In the genomic region with DNA sequence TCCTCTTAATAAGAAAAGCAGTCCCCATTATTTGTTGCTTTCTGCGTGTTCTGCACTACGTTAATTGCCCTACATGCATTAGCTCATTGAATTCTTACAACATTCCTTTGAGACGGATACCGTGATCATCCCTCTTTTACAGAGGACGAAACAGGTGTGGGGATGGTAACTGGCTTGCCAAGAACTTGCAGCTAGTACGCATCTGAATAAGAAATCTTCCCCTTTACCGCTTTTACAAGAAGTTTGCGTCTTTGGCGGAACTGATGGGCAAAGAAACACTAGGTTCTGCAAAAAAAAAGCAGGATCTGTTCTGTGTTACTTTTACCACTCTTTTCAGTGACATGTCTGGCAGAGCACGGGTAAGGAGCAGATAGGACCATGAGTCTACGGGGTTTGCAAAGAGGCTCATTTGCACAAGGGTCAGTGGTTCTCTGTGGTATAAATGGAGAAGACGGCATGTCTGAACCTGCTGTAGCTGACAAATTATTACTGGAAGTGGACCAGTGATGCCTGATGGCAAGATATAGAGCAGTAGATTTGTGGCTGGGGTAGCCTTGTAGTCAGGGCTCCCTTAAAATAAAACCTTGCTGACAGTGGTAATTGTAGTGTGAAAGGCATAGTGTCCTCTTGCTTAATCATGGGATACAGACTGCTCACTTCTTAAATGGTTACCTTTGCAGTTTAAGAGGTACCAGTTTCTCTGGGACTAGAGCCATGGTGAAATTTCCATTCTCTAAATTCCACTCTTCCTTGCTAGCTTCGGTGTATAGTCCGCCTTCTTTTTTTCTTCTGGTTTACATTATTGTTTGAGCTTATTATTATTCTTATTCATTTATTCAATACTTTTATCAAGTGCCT, we compare ENCODE assay signal across 8 cellular contexts. TPM values are rescaled to one million over a fixed set of nuclear protein-coding genes. Genes with fewer than 3 reads are reported as not detected.
DNase-seq lines count a peak whose midpoint lies in the region; ATAC-seq and TF ChIP-seq lines count a peak whose summit lies in the region.

No MANE protein-coding gene starts in this region.

- no peak overlapping the region for H3K27ac ChIP-seq in CD8-positive, alpha-beta T cell (ENCODE audit: low read depth, low read length)
- peak overlapping the region; percentile 93 for H3K27ac ChIP-seq in substantia nigra (ENCODE audit: low read depth, low read length, poor library complexity, severe bottlenecking)

- DNase-seq in CD8-positive, alpha-beta T cell: no peak
- DNase-seq in Kasumi-1 (lab: John Stamatoyannopoulos, UW) (peak; percentile 3 to 24), immature natural killer cell (no peak), substantia nigra (lab: John Stamatoyannopoulos, UW) (peak in 7 of 49 donors; percentile 16 to 69 (median 28)), D341Med (ENCODE audit: low spot score) (no peak)
- DNase-seq in activated naive CD8-positive, alpha-beta T cell treated with anti-CD3 and anti-CD28 coated beads for 36 hours: no peak

- H3K4me1 Mint-ChIP-seq in CD8-positive, alpha-beta T cell (ENCODE audit: low read depth): peaks cover 40% of the 10 kb centered on the region
- H3K4me1 Mint-ChIP-seq in activated naive CD8-positive, alpha-beta T cell treated with anti-CD3 and anti-CD28 coated beads for 36 hours: peaks cover 21% of the 10 kb centered on the region
- H3K4me1 Mint-ChIP-seq in immature natural killer cell: peaks cover 42 to 52% of the 10 kb centered on the region in 2 donors

- H3K4me3 Mint-ChIP-seq in CD8-positive, alpha-beta T cell: peak overlapping the region; percentile 98
- peak overlapping the region; percentile 98 for H3K4me3 Mint-ChIP-seq in activated naive CD8-positive, alpha-beta T cell treated with anti-CD3 and anti-CD28 coated beads for 36 hours
- H3K4me3 Mint-ChIP-seq in immature natural killer cell: peak overlapping the region; percentile 93 to 100 (median 96)

- peak overlapping the region; percentile 58 for H3K27ac Mint-ChIP-seq in CD8-positive, alpha-beta T cell
- H3K27ac Mint-ChIP-seq in activated naive CD8-positive, alpha-beta T cell treated with anti-CD3 and anti-CD28 coated beads for 36 hours: peak overlapping the region; percentile 92
- peak overlapping the region; percentile 60 to 94 (median 66) for H3K27ac Mint-ChIP-seq in immature natural killer cell

- no peaks in the 10 kb centered on the region for H3K27me3 ChIP-seq in CD8-positive, alpha-beta T cell (ENCODE audit: insufficient read depth, low read length)

- H3K36me3 ChIP-seq in CD8-positive, alpha-beta T cell (ENCODE audit: insufficient read depth, low read length): no peaks in the 10 kb centered on the region

- POLR2A ChIA-PET in CD8-positive, alpha-beta T cell (lab: Charles Lee): interaction anchor here (3.0 kb wide), 1 partner anchor 31 kb away, joined by 40 read pairs; a partner anchor contains a TSS

- H3K9me3 Mint-ChIP-seq in CD8-positive, alpha-beta T cell: no peaks in the 10 kb centered on the region
- no peaks in the 10 kb centered on the region for H3K9me3 Mint-ChIP-seq in activated naive CD8-positive, alpha-beta T cell treated with anti-CD3 and anti-CD28 coated beads for 36 hours
- H3K9me3 Mint-ChIP-seq in immature natural killer cell: no peaks in the 10 kb centered on the region

- peak overlapping the region; percentile 93 for H3K4me3 ChIP-seq in CD8-positive, alpha-beta T cell (ENCODE audit: low read depth, low read length)

- peaks cover 32% of the 10 kb centered on the region for H3K4me1 ChIP-seq in CD8-positive, alpha-beta T cell (ENCODE audit: insufficient read depth, low read length)

- CTCF ChIA-PET in CD8-positive, alpha-beta T cell (lab: Charles Lee): interaction anchor here (1.0 to 4.1 kb wide), 4 partner anchors 22 to 362 kb away, joined by 3 to 25 read pairs (median 6); a partner anchor contains a TSS

- intact Hi-C loops in CD8-positive, alpha-beta T cell (cut with DNase I, micrococcal nuclease): no loop called here

- no peaks in the 10 kb centered on the region for H3K9me3 ChIP-seq in CD8-positive, alpha-beta T cell (ENCODE audit: low read length)

- H3K27me3 Mint-ChIP-seq in CD8-positive, alpha-beta T cell (ENCODE audit: low read depth): no peaks in the 10 kb centered on the region
- no peaks in the 10 kb centered on the region for H3K27me3 Mint-ChIP-seq in activated naive CD8-positive, alpha-beta T cell treated with anti-CD3 and anti-CD28 coated beads for 36 hours
- H3K27me3 Mint-ChIP-seq in immature natural killer cell (ENCODE audit: low read depth in 3 of 3): peaks cover 0 to 6% (median 5%) of the 10 kb centered on the region in 3 donors

- no peak for TF ChIP-seq CTCF in CD8-positive, alpha-beta T cell (IDR thresholded peaks at IDR 0.05)

- peaks cover 25% of the 10 kb centered on the region for H3K36me3 Mint-ChIP-seq in CD8-positive, alpha-beta T cell
- H3K36me3 Mint-ChIP-seq in activated naive CD8-positive, alpha-beta T cell treated with anti-CD3 and anti-CD28 coated beads for 36 hours: peaks cover 20% of the 10 kb centered on the region
- peaks cover 0 to 11% (median 4%) of the 10 kb centered on the region in 3 donors for H3K36me3 Mint-ChIP-seq in immature natural killer cell

- no peak for ATAC-seq in CD8-positive, alpha-beta T cell
- ATAC-seq in GM21737 (IDR thresholded peaks at IDR 0.05; ENCODE audit: unreplicated experiment) (no peak), GM19455 (IDR thresholded peaks at IDR 0.05; ENCODE audit: unreplicated experiment) (no peak)

RNA-seq across cellular contexts. Expression of a gene that starts 1.4 kb away (rescaled TPM):
- total RNA-seq in CD8-positive, alpha-beta T cell: 10 to 100 TPM; 12.2 to 14.1 TPM
- 10 to 100 TPM; 28.7 to 30.4 TPM for total RNA-seq in activated naive CD8-positive, alpha-beta T cell treated with anti-CD3 and anti-CD28 coated beads for 36 hours
- 10 to 100 TPM in 1 of 3 donors, 1 to 10 TPM in 2; 7.5 to 10.1 (median 9.4) TPM for polyA plus RNA-seq in immature natural killer cell

RNA-seq across cellular contexts. Expression of a gene that starts 3.2 kb away (rescaled TPM):
- 10 to 100 TPM; 26.2 to 29.0 TPM for total RNA-seq in CD8-positive, alpha-beta T cell
- 10 to 100 TPM; 24.0 to 24.3 TPM for total RNA-seq in activated naive CD8-positive, alpha-beta T cell treated with anti-CD3 and anti-CD28 coated beads for 36 hours
- polyA plus RNA-seq in immature natural killer cell: 10 to 100 TPM; 42.8 to 61.5 (median 46.6) TPM

RNA-seq across cellular contexts. Expression of a gene that starts 30.4 kb away (rescaled TPM):
- 10 to 100 TPM; 26.5 to 27.3 TPM for total RNA-seq in CD8-positive, alpha-beta T cell
- 10 to 100 TPM; 30.2 to 34.1 TPM for total RNA-seq in activated naive CD8-positive, alpha-beta T cell treated with anti-CD3 and anti-CD28 coated beads for 36 hours
- polyA plus RNA-seq in immature natural killer cell: 10 to 100 TPM; 32.4 to 49.6 (median 46.6) TPM

Comparison
In these comparisons a context has a peak if more than half of its experiments do, and no peak if none do; other contexts are left out.
1. DNase-seq: peak in Kasumi-1 (2 of 2); none in CD8-positive, alpha-beta T cell (0 of 7), activated naive CD8-positive, alpha-beta T cell treated with anti-CD3 and anti-CD28 coated beads for 36 hours (single experiment), immature natural killer cell (0 of 3) and D341Med (single experiment).
2. Peak in every context shown above with its lines, with median percentiles within 50 percentile points of each other: H3K27ac Mint-ChIP-seq and H3K4me3 Mint-ChIP-seq.